Comparison of ENCODE assay signal across 29 cellular contexts in the genomic region with DNA sequence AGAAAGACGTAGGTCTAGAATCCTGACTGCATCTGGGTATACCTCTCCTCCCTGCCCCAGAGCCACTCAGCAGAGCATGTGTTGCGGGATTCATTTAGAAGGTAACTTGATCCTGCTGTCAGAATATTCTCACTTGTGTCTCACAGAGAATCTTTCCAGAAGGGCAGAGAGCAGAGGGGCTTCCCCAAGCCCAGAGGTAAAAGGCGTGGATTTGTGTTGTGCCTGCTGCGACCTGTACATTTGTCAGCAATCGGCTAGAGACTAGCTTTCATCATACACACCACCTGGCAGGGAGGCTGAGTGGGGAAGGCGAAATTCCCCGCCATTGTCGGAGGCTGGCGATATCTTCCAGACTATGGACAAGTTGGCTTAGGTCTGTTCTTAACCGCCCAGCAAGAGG.
"Had no signal": no experiment of that assay in that cellular context is flagged by ENCODE, and none has a peak within 500 bp of the region (broad histone marks: within the 10 kb centered on the region; RNA-seq: fewer than 3 reads in every experiment).

No MANE protein-coding gene starts in this region.

- H3K9me3 Mint-ChIP-seq: activated B cell treated with CpG ODN at 0.5 μM for 24 hours; activated CD4-positive, alpha-beta memory T cell treated with anti-CD3 and anti-CD28 coated beads, Interleukin-2, amount 10 ng/mL, durations not matched to agents 7 days and 5 days; activated naive CD4-positive, alpha-beta T cell treated with anti-CD3 and anti-CD28 coated beads, Interleukin-2, amount 10 ng/mL, durations not matched to agents 7 days and 5 days; activated T-cell treated with anti-CD3 and anti-CD28 coated beads, Interleukin-2, amount 50 U/mL, for 72 hours; activated T-helper 2 cell treated with anti-CD3 and anti-CD28 coated beads, Interferon-gamma antibody, Interleukin-2, Interleukin-4, amounts not matched to agents 10 μg/mL and 5 μg/mL and 100 μg/mL, durations not matched to agents 14 hours and 24 hours and 36 hours; T-cell had no signal

- H3K27me3 Mint-ChIP-seq: activated CD4-positive, alpha-beta memory T cell treated with anti-CD3 and anti-CD28 coated beads, Interleukin-2, amount 10 ng/mL, durations not matched to agents 7 days and 5 days had no signal

- H3K36me3 Mint-ChIP-seq: activated naive CD4-positive, alpha-beta T cell treated with anti-CD3 and anti-CD28 coated beads, Interleukin-2, amount 10 ng/mL, durations not matched to agents 7 days and 5 days; activated naive CD8-positive, alpha-beta T cell treated with anti-CD3 and anti-CD28 coated beads for 36 hours; T-cell had no signal

- H3K4me3 ChIP-seq: MG63, SK-N-MC had no signal

- H3K4me3 Mint-ChIP-seq: activated B cell treated with CpG ODN at 0.5 μM for 24 hours; activated CD4-positive, alpha-beta memory T cell treated with anti-CD3 and anti-CD28 coated beads, Interleukin-2, amount 10 ng/mL, durations not matched to agents 7 days and 5 days; activated CD4-positive, alpha-beta T cell treated with anti-CD3 and anti-CD28 coated beads for 36 hours; activated naive CD4-positive, alpha-beta T cell treated with anti-CD3 and anti-CD28 coated beads, Interleukin-2, amount 10 ng/mL, durations not matched to agents 7 days and 5 days; activated naive CD8-positive, alpha-beta T cell treated with anti-CD3 and anti-CD28 coated beads for 36 hours; activated T-cell treated with anti-CD3 and anti-CD28 coated beads, Interleukin-2, amount 50 U/mL, for 72 hours; T-cell had no signal

- ATAC-seq: activated CD4-positive, alpha-beta T cell treated with anti-CD3 and anti-CD28 coated beads for 36 hours; activated T-cell treated with anti-CD3 and anti-CD28 coated beads, Interleukin-2, amount 50 U/mL, for 72 hours; Panc1; Right ventricle myocardium inferior; T-cell had no signal

- H3K4me1 Mint-ChIP-seq: activated B cell treated with CpG ODN at 0.5 μM for 24 hours; activated CD4-positive, alpha-beta memory T cell treated with anti-CD3 and anti-CD28 coated beads, Interleukin-2, amount 10 ng/mL, durations not matched to agents 7 days and 5 days; activated CD4-positive, alpha-beta T cell treated with anti-CD3 and anti-CD28 coated beads for 36 hours; activated naive CD4-positive, alpha-beta T cell treated with anti-CD3 and anti-CD28 coated beads, Interleukin-2, amount 10 ng/mL, durations not matched to agents 7 days and 5 days; activated naive CD8-positive, alpha-beta T cell treated with anti-CD3 and anti-CD28 coated beads for 36 hours; T-cell had no signal

- DNase-seq: activated B cell treated with CpG ODN at 0.5 μM for 24 hours; activated CD4-positive, alpha-beta memory T cell treated with anti-CD3 and anti-CD28 coated beads, Interleukin-2, amount 10 ng/mL, durations not matched to agents 7 days and 5 days; activated CD4-positive, alpha-beta T cell treated with anti-CD3 and anti-CD28 coated beads for 36 hours; activated CD4-positive, alpha-beta T cell treated with anti-CD3 and anti-CD28 coated beads, Interleukin-2, amount 50 U/mL, for 1 hour; activated gamma-delta T cell treated with Interleukin-2 at 50 U/mL for 16 hours; activated naive CD4-positive, alpha-beta T cell treated with anti-CD3 and anti-CD28 coated beads, Interleukin-2, amount 10 ng/mL, durations not matched to agents 7 days and 5 days; activated naive CD8-positive, alpha-beta T cell treated with anti-CD3 and anti-CD28 coated beads for 36 hours; activated T-cell treated with anti-CD3 and anti-CD28 coated beads for 4 hours; activated T-cell treated with anti-CD3 and anti-CD28 coated beads, Interleukin-2, amount 50 U/mL, for 72 hours; brain microvascular endothelial cell; cerebellar nuclear complex; MG63; MV-4-11; NCI-H1092 treated with DMSO at 0.1 percent for 48 hours; NCI-H1436; NCI-H1694 treated with DMSO at 0.1 percent for 48 hours; NCI-H2029 treated with DMSO at 0.1 percent for 48 hours; NCI-H345; NCI-H510A; NCI-H69; NK-92 treated with Interleukin-12 subunit alpha and Interleukin-12 subunit beta, amount 100 ng/mL, for 24 hours; RPMI8226; T-cell; T-helper 2 cell; T1000 had no signal

- H3K27ac Mint-ChIP-seq: activated B cell treated with CpG ODN at 0.5 μM for 24 hours; activated CD4-positive, alpha-beta memory T cell treated with anti-CD3 and anti-CD28 coated beads, Interleukin-2, amount 10 ng/mL, durations not matched to agents 7 days and 5 days; activated CD4-positive, alpha-beta T cell treated with anti-CD3 and anti-CD28 coated beads for 36 hours; activated naive CD4-positive, alpha-beta T cell treated with anti-CD3 and anti-CD28 coated beads, Interleukin-2, amount 10 ng/mL, durations not matched to agents 7 days and 5 days; activated naive CD8-positive, alpha-beta T cell treated with anti-CD3 and anti-CD28 coated beads for 36 hours; activated T-cell treated with anti-CD3 and anti-CD28 coated beads, Interleukin-2, amount 50 U/mL, for 72 hours; activated T-helper 2 cell treated with anti-CD3 and anti-CD28 coated beads, Interferon-gamma antibody, Interleukin-2, Interleukin-4, amounts not matched to agents 10 μg/mL and 5 μg/mL and 100 μg/mL, durations not matched to agents 14 hours and 24 hours and 36 hours; T-cell had no signal
